ENCODE assay signal across 8 cellular contexts in genomic region chr16:21158208-21159110, GRCh38. TPM values are rescaled to one million over a fixed set of nuclear protein-coding genes. Genes with fewer than 3 reads are reported as not detected.
DNase-seq lines count a peak whose midpoint lies in the region; ATAC-seq, FAIRE-seq and TF ChIP-seq lines count a peak whose summit lies in the region.

LDAF1 (plus strand) TSS chr16:21158674; CDS start chr16:21161183, 2,509 bp downstream.

- H2BK120ac ChIP-seq in H1 (replicated peaks; ENCODE audit: low read depth, low read length) (no peak within 1 kb of the TSS), mesendoderm (ENCODE audit: low read depth, low read length) (no peak within 1 kb of the TSS)

- peak within 1 kb of the TSS; percentile 73; the same call in 1 of the 2 replicates for H2BK15ac ChIP-seq in H1 (ENCODE audit: low read length)
- no peak within 1 kb of the TSS for H2BK15ac ChIP-seq in mesendoderm (replicated peaks; ENCODE audit: low read depth)

- H2BK12ac ChIP-seq in H1 (ENCODE audit: low read depth, low read length) = no peak within 1 kb of the TSS; the same call in 1 of the 2 replicates

- DNase-seq in AG10803 (ENCODE audit: low read depth) = peak; percentile 69
- DNase-seq in NCI-H82 treated with DMSO at 0.1 percent for 48 hours (lab: John Stamatoyannopoulos, UW; ENCODE audit: unreplicated experiment) = peak; percentile 59
- peak; percentile 30 to 67 for DNase-seq in activated CD8-positive, alpha-beta memory T cell treated with anti-CD3 and anti-CD28 coated beads for 1 hour (ENCODE audit: extremely low read depth in 1 of 2, low read depth in 1 of 2)
- DNase-seq in H1 (ENCODE audit: low read depth in 1 of 2, low spot score in 2 of 2) = peak in 1 of 2 experiments; percentile 93
- peak; percentile 88 for DNase-seq in mesendoderm
- peak; percentile 45 for DNase-seq in stimulated activated CD8-positive, alpha-beta memory T cell treated with anti-CD3 and anti-CD28 coated beads, Interleukin-12 subunit alpha, Interleukin-12 subunit beta, amount 100 ng/mL, for 24 hours (ENCODE audit: extremely low read depth)

- peak within 1 kb of the TSS; percentile 47 for H4K91ac ChIP-seq in H1 (replicated peaks; ENCODE audit: insufficient read length, low read length)

- H3K4ac ChIP-seq in H1 (replicated peaks; ENCODE audit: insufficient read length, low read depth, low read length) (no peak within 1 kb of the TSS), mesendoderm (ENCODE audit: low read depth, low read length) (no peak within 1 kb of the TSS)

- H3K9ac ChIP-seq in H1 (replicated peaks in 1 of 4; ENCODE audit: extremely low read depth in 1 of 4, low read depth in 3 of 4, low read length in 3 of 4) (peak within 1 kb of the TSS in 3 of 4 experiments; percentile 38 to 61 (median 51); a peak in 5 of 7 replicates), mesendoderm (ENCODE audit: low read length) (peak within 1 kb of the TSS; percentile 84)

- no peaks in the 10 kb centered on the region for H3K9me3 ChIP-seq in H1 (ENCODE audit: insufficient read depth in 2 of 2, low read depth in 1 of 2, low read length in 1 of 2)

- peaks cover 2% of the 10 kb centered on the region; the same call in 1 of the 2 replicates for H3K79me1 ChIP-seq in H1 (ENCODE audit: low read depth, low read length)
- peaks cover 1% of the 10 kb centered on the region for H3K79me1 ChIP-seq in mesendoderm (ENCODE audit: low read length)

- POLR2A ChIA-PET in H1 (lab: Charles Lee; ENCODE audit: partially characterized antibody) = interaction anchor here (0.5 to 1.6 kb wide), 5 partner anchors 26 to 143 kb away, joined by 3 to 9 read pairs (median 3); no protein-coding TSS in a partner anchor

- peak within 1 kb of the TSS; percentile 71 for H3K4me3 ChIP-seq in AG10803 (ENCODE audit: low read length)
- peak within 1 kb of the TSS; percentile 57 to 86 (median 74) for H3K4me3 ChIP-seq in H1 (ENCODE audit: extremely low read depth in 1 of 4, insufficient read depth in 2 of 4, low read depth in 3 of 4, low read length in 4 of 4)
- H3K4me3 ChIP-seq in mesendoderm (ENCODE audit: low read length) = peak within 1 kb of the TSS; percentile 74

- TF ChIP-seq EP300 in H1 (IDR thresholded peaks at IDR 0.05; ENCODE audit: borderline replicate concordance in 1 of 2, low read depth in 2 of 2, low read length in 2 of 2) = no peak

- peak within 1 kb of the TSS; percentile 58; the same call in 1 of the 2 replicates for H4K8ac ChIP-seq in H1 (ENCODE audit: extremely low read depth, insufficient read depth, low read length)
- H4K8ac ChIP-seq in mesendoderm (ENCODE audit: low read depth, low read length) = no peak within 1 kb of the TSS

- H3K18ac ChIP-seq in H1 (ENCODE audit: extremely low read depth, low read length) = peak within 1 kb of the TSS; percentile 86
- H3K18ac ChIP-seq in mesendoderm (ENCODE audit: low read length) = peak within 1 kb of the TSS; percentile 13

- peak within 1 kb of the TSS; percentile 68 for H2AFZ ChIP-seq in H1 (ENCODE audit: low read length)

- TF ChIP-seq RAD21 in H1 (IDR thresholded peaks at IDR 0.05 in 1 of 2, conservative IDR thresholded peaks at IDR 0.05 in 1 of 2; ENCODE audit: low read depth in 2 of 2, low read length in 2 of 2) = peak in 1 of 2 experiments; percentile 4; a peak in 1 of 4 replicates

- H4K5ac ChIP-seq in H1 (ENCODE audit: insufficient read length, low read depth, low read length) (peak within 1 kb of the TSS; percentile 10), mesendoderm (ENCODE audit: low read length) (no peak within 1 kb of the TSS)

- H3K27me3 ChIP-seq in H1 (replicated peaks in 1 of 4; ENCODE audit: control insufficient read depth in 3 of 4, extremely low read depth in 1 of 4, insufficient read depth in 3 of 4, low read length in 3 of 4) = peaks cover 0 to 7% (median 1%) of the 10 kb centered on the region in 4 experiments; a peak in 3 of 7 replicates
- no peaks in the 10 kb centered on the region for H3K27me3 ChIP-seq in mesendoderm (ENCODE audit: insufficient read depth, low read length, poor library complexity)

- no peak within 1 kb of the TSS for H3K56ac ChIP-seq in H1 (replicated peaks; ENCODE audit: insufficient read length, low read depth, low read length)
- H3K56ac ChIP-seq in mesendoderm (ENCODE audit: low read length) = peak within 1 kb of the TSS; percentile 91

- ATAC-seq in GM19025 (IDR thresholded peaks at IDR 0.05; ENCODE audit: low read depth, unreplicated experiment) (peak; percentile 88), HG03196 (IDR thresholded peaks at IDR 0.05; ENCODE audit: unreplicated experiment) (peak; percentile 83)

- H3K79me2 ChIP-seq in H1 (ENCODE audit: control insufficient read depth in 1 of 2, insufficient read depth in 2 of 2, low read length in 2 of 2) (peaks cover 0 to 22% of the 10 kb centered on the region in 2 experiments; a peak in 2 of 4 replicates), mesendoderm (ENCODE audit: control insufficient read depth, insufficient read depth, low read length) (no peaks in the 10 kb centered on the region)

- peaks cover 11% of the 10 kb centered on the region for H3K23me2 ChIP-seq in H1 (ENCODE audit: low read depth, low read length)

- FAIRE-seq in H1 (lab: Jason Lieb, UNC) = no peak

- 4% methylated on average over 39 of the region's 59 CpGs; no CpG with 5 or more reads in 1 of the 2 experiments for WGBS in H1 (ENCODE audit: extremely low coverage in 1 of 2, insufficient coverage in 1 of 2, insufficient read length in 1 of 2, insufficient replicate concordance in 2 of 2, low coverage in 1 of 2, low lambda C conversion rate in 2 of 2, missing lambda C conversion rate in 1 of 2), 2 experiments
- no CpG with 5 or more reads among the region's 59 CpGs for WGBS in mesendoderm (ENCODE audit: extremely low coverage, insufficient coverage, low lambda C conversion rate)

- peaks cover 0 to 2% of the 10 kb centered on the region in 2 experiments for H4K20me1 ChIP-seq in H1 (replicated peaks in 1 of 2; ENCODE audit: control insufficient read depth in 1 of 2, insufficient read depth in 2 of 2, low read length in 2 of 2)

- peak within 1 kb of the TSS; percentile 82; the same call in 1 of the 2 replicates for H2BK5ac ChIP-seq in H1 (ENCODE audit: low read depth, low read length)
- peak within 1 kb of the TSS; percentile 9 for H2BK5ac ChIP-seq in mesendoderm (ENCODE audit: low read length)

- H3K27ac ChIP-seq in H1 (ENCODE audit: low read depth, low read length) = peak within 1 kb of the TSS; percentile 25; the same call in 1 of the 2 replicates
- H3K27ac ChIP-seq in mesendoderm (ENCODE audit: low read depth, low read length) = no peak within 1 kb of the TSS

- H2AK5ac ChIP-seq in H1 (ENCODE audit: low read depth, low read length) (no peak within 1 kb of the TSS), mesendoderm (ENCODE audit: low read length) (no peak within 1 kb of the TSS)

- H3K36me3 ChIP-seq in H1 (ENCODE audit: control insufficient read depth in 2 of 4, insufficient read depth in 4 of 4, low read length in 3 of 4) = peaks cover 8 to 22% (median 16%) of the 10 kb centered on the region in 4 experiments
- H3K36me3 ChIP-seq in mesendoderm (ENCODE audit: control insufficient read depth, insufficient read depth, low read length) = peaks cover 3% of the 10 kb centered on the region

- H3K4me2 ChIP-seq in H1 (ENCODE audit: insufficient read depth in 1 of 2, low read depth in 2 of 2, low read length in 2 of 2) (peak within 1 kb of the TSS; percentile 72 to 97), mesendoderm (ENCODE audit: low read length) (peak within 1 kb of the TSS; percentile 93)

- TF ChIP-seq CTCF in AG10803 (conservative IDR thresholded peaks at IDR 0.05; ENCODE audit: low read length) = no peak
- TF ChIP-seq CTCF in H1 (IDR thresholded peaks at IDR 0.05; ENCODE audit: control extremely low read depth in 1 of 3, insufficient read depth in 1 of 3, low read depth in 1 of 3, low read length in 3 of 3) = no peak

- no peak within 1 kb of the TSS for H2BK20ac ChIP-seq in H1 (ENCODE audit: low read length)

- H3K23ac ChIP-seq in H1 (ENCODE audit: insufficient read length) = no peak within 1 kb of the TSS
- no peak within 1 kb of the TSS for H3K23ac ChIP-seq in mesendoderm (ENCODE audit: low read length)

- peaks cover 0 to 10% (median 5%) of the 10 kb centered on the region in 4 experiments; a peak in 4 of 7 replicates for H3K4me1 ChIP-seq in H1 (replicated peaks in 1 of 4; ENCODE audit: control insufficient read depth in 3 of 4, insufficient read depth in 4 of 4, low read length in 3 of 4)
- H3K4me1 ChIP-seq in mesendoderm (ENCODE audit: control insufficient read depth, low read depth, low read length) = no peaks in the 10 kb centered on the region

- CTCF ChIA-PET in H1 (lab: Charles Lee; ENCODE audit: partially characterized antibody) = interaction anchor here (0.9 to 5.8 kb wide), 10 partner anchors 8 to 1534 kb away, joined by 3 to 42 read pairs (median 5); partner anchors contain the start of genes CRYM and DNAH3

- peak in 1 of 2 experiments; percentile 49; a peak in 2 of 3 replicates for TF ChIP-seq POLR2A in H1 (IDR thresholded peaks at IDR 0.05; ENCODE audit: control extremely low read depth in 1 of 2, low read depth in 2 of 2, low read length in 2 of 2)

- H3K14ac ChIP-seq in H1 (ENCODE audit: insufficient read length) = no peak within 1 kb of the TSS

TF ChIP-seq in H1, 55 proteins besides CTCF, POLR2A, EP300 and RAD21 (continues in another document):
- TF ChIP-seq HDAC2 (IDR thresholded peaks at IDR 0.05; ENCODE audit: borderline replicate concordance in 1 of 2, low read depth in 2 of 2, low read length in 2 of 2) (no peak; a peak in 1 of 4 replicates), PHF8 (conservative IDR thresholded peaks at IDR 0.05; ENCODE audit: low read depth, low read length) (0 out of 2 replicates have a peak, but pooled peaks have one; percentile 30), GABPA (IDR thresholded peaks at IDR 0.05; ENCODE audit: borderline replicate concordance, insufficient read depth, low read length) (no peak)
- TF ChIP-seq, protein P1, sequence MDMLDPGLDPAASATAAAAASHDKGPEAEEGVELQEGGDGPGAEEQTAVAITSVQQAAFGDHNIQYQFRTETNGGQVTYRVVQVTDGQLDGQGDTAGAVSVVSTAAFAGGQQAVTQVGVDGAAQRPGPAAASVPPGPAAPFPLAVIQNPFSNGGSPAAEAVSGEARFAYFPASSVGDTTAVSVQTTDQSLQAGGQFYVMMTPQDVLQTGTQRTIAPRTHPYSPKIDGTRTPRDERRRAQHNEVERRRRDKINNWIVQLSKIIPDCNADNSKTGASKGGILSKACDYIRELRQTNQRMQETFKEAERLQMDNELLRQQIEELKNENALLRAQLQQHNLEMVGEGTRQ (IDR thresholded peaks at IDR 0.05; ENCODE audit: low read length) = no peak

RNA-seq across cellular contexts. Expression of gene LDAF1, which starts in this region (rescaled TPM):
- total RNA-seq in H1 (2021; fragmentation: NEBNext Ultra II Directional; extraction: Animal tissue kit (Norgen Biotek cat#: 25700)) = 29.1 and 32.4 TPM in 2 replicates
- 26.1 and 34.2 TPM in 2 replicates for polyA plus RNA-seq in H1 (2011; rRNA removed)
- polyA plus RNA-seq in H1 (2011; cell fraction: cytosol; rRNA removed) = 26.6 TPM
- 13.4 TPM for polyA plus RNA-seq in H1 (2011; cell fraction: nucleus; rRNA removed)
- polyA plus RNA-seq in H1 (2012, experiment 1 of 2) = 30.0 to 44.9 TPM (median 41.2 TPM) in 4 replicates
- 36.9 TPM for polyA plus RNA-seq in H1 (2012, experiment 2 of 2)
- 22.9 TPM for polyA plus RNA-seq in H1 (2013, experiment 1 of 2)
- 25.2 TPM for polyA plus RNA-seq in H1 (2013, experiment 2 of 2)
- 52.1 and 65.1 TPM in 2 replicates for polyA minus RNA-seq in H1 (2011; rRNA and poly(A)+ RNA removed)
- 17.9 TPM for polyA minus RNA-seq in H1 (2011; cell fraction: cytosol; rRNA and poly(A)+ RNA removed)
- 29.1 TPM for polyA minus RNA-seq in H1 (2011; cell fraction: nucleus; rRNA and poly(A)+ RNA removed)
- polyA plus RNA-seq in mesendoderm (2013, experiment 1 of 2) = 8.9 TPM
- 8.9 TPM for polyA plus RNA-seq in mesendoderm (2013, experiment 2 of 2)
